ENCODE assay signal across 23 cellular contexts in genomic region chr1:118902299-118903270, GRCh38.
DNase-seq lines count a peak whose midpoint lies in the region; TF ChIP-seq lines count a peak whose summit lies in the region.
"Had no signal": no experiment of that assay in that cellular context is flagged by ENCODE, and none has a peak within 500 bp of the region (broad histone marks: within the 10 kb centered on the region; RNA-seq: fewer than 3 reads in every experiment).

No MANE protein-coding gene starts in this region.

- DNase-seq in Caki2 (ENCODE audit: low read depth) (peak; percentile 85), MG63 (peak; percentile 74), esophagus muscularis mucosa (ENCODE audit: extremely low spot score) (peak; percentile 62), stromal cell of bone marrow (ENCODE audit: low read depth) (peak; percentile 20), adrenal gland (no peak), DMS114 treated with DMSO at 0.1 percent for 48 hours (lab: John Stamatoyannopoulos, UW; ENCODE audit: unreplicated experiment) (no peak), posterior cingulate gyrus (no peak)
- DNase-seq: activated CD4-positive, alpha-beta T cell treated with anti-CD3 and anti-CD28 coated beads, Interleukin-2, amount 50 U/mL, for 48 hours; activated gamma-delta T cell treated with Interleukin-2 at 50 U/mL for 16 hours; activated T-cell treated with anti-CD3 and anti-CD28 coated beads for 4 hours; amniotic stem cell; central memory CD4-positive, alpha-beta T cell; esophagus squamous epithelium; heart left ventricle; left lung; NCI-H1105; NCI-H2081 treated with DMSO at 0.1 percent for 48 hours; NCI-H510A treated with DMSO at 0.1 percent for 48 hours; nephron progenitor cell; RPMI8226; SK-N-SH had no signal

- H3K36me3 ChIP-seq in MG63 (peaks cover 66% of the 10 kb centered on the region), esophagus muscularis mucosa (no peaks in the 10 kb centered on the region), adrenal gland (replicated peaks in 1 of 2) (no peaks in the 10 kb centered on the region)
- H3K36me3 ChIP-seq: BLaER1, esophagus squamous epithelium, heart left ventricle, left lung, thoracic aorta had no signal

- no peak overlapping the region for H3K4me3 ChIP-seq in MG63
- no peak overlapping the region for H3K4me3 ChIP-seq in esophagus muscularis mucosa
- no peak overlapping the region for H3K4me3 ChIP-seq in adrenal gland
- H3K4me3 ChIP-seq: BLaER1, esophagus squamous epithelium, heart left ventricle, left lung, thoracic aorta had no signal

- TF ChIP-seq EP300 in esophagus muscularis mucosa (IDR thresholded peaks at IDR 0.05): no peak

- in situ Hi-C loops in Caki2 (cut with HindIII; ENCODE audit: low pct_unique_long_range_greater_than_20kb, low sequenced_read_pairs): no loop called here

- H3K27me3 ChIP-seq in MG63 (no peaks in the 10 kb centered on the region), esophagus muscularis mucosa (no peaks in the 10 kb centered on the region), adrenal gland (no peaks in the 10 kb centered on the region)
- H3K27me3 ChIP-seq: BLaER1, heart left ventricle, left lung had no signal

- H3K4me1 ChIP-seq in esophagus muscularis mucosa (no peaks in the 10 kb centered on the region), adrenal gland (replicated peaks in 1 of 2) (no peaks in the 10 kb centered on the region)
- H3K4me1 ChIP-seq: BLaER1, esophagus squamous epithelium, left lung had no signal

- intact Hi-C loops in esophagus muscularis mucosa (cut with DNase I) (no loop called here), adrenal gland (cut with DNase I) (no loop called here), posterior cingulate gyrus (cut with DNase I) (no loop called here)

- TF ChIP-seq CTCF in esophagus muscularis mucosa (IDR thresholded peaks at IDR 0.05): no peak
- TF ChIP-seq CTCF in adrenal gland (IDR thresholded peaks at IDR 0.05): no peak

- no peaks in the 10 kb centered on the region for H3K9me3 ChIP-seq in MG63
- H3K9me3 ChIP-seq in esophagus muscularis mucosa: no peaks in the 10 kb centered on the region
- no peaks in the 10 kb centered on the region for H3K9me3 ChIP-seq in adrenal gland (replicated peaks in 1 of 3)
- H3K9me3 ChIP-seq: BLaER1, esophagus squamous epithelium, left lung, SK-N-SH, thoracic aorta had no signal

- H3K27ac ChIP-seq in esophagus muscularis mucosa (replicated peaks in 1 of 4) (no peak overlapping the region), adrenal gland (no peak overlapping the region)
- H3K27ac ChIP-seq: BLaER1, esophagus squamous epithelium, heart left ventricle, left lung, thoracic aorta had no signal

- no peak for TF ChIP-seq POLR2A in esophagus muscularis mucosa (IDR thresholded peaks at IDR 0.05; ENCODE audit: low read depth)
- no peak for TF ChIP-seq POLR2A in adrenal gland (IDR thresholded peaks at IDR 0.05)

- WGBS in esophagus muscularis mucosa: 67% methylated on average over 8 of the region's 8 CpGs
- WGBS in adrenal gland, 4 donors: 77 to 84% (median 79%) methylated on average over 8 of the region's 8 CpGs

Comparison
In these comparisons a context has a peak if more than half of its experiments do, and no peak if none do; other contexts are left out.
1. DNase-seq: peak in Caki2 (single experiment), MG63 (single experiment), esophagus muscularis mucosa (single experiment) and stromal cell of bone marrow (single experiment); none in adrenal gland (0 of 7), DMS114 treated with DMSO at 0.1 percent for 48 hours (single experiment) and posterior cingulate gyrus (0 of 10).